In the genomic region with DNA sequence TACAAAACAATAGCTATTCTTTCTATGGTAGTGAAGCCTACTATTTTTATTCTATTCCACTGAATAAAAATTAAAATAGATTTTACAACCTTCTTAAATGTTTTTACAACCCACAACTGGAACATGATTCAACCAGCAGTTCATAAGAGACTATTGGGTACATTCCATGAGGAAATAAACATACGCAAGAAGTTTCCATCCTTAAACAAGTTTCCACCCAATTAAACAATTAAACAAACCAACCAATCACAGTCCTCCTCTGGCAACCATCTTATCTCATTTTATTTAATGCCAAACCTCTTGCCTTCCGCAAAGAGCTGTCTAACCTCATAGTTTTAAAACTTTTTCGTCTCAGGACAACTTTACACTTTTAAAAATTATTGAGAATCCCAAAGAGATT, we compare ENCODE assay signal across 9 cellular contexts.
"Had no signal": no experiment of that assay in that cellular context is flagged by ENCODE, and none has a peak within 500 bp of the region (broad histone marks: within the 10 kb centered on the region; RNA-seq: fewer than 3 reads in every experiment).

No MANE protein-coding gene starts in this region.

- H2AFZ ChIP-seq: GM23338 had no signal

- H3K4me3 ChIP-seq: GM23338, K562 had no signal

- FAIRE-seq: H1, H54, K562 had no signal

- ATAC-seq: GM23338, K562 had no signal

- DNase-seq: H9, HCEC 1CT, IMR-90, KG1 had no signal

- H3K27ac ChIP-seq: HL-60 had no signal

- H3K4me2 ChIP-seq: GM23338 had no signal
